9 cellular contexts compared by ENCODE assay signal in the genomic region with DNA sequence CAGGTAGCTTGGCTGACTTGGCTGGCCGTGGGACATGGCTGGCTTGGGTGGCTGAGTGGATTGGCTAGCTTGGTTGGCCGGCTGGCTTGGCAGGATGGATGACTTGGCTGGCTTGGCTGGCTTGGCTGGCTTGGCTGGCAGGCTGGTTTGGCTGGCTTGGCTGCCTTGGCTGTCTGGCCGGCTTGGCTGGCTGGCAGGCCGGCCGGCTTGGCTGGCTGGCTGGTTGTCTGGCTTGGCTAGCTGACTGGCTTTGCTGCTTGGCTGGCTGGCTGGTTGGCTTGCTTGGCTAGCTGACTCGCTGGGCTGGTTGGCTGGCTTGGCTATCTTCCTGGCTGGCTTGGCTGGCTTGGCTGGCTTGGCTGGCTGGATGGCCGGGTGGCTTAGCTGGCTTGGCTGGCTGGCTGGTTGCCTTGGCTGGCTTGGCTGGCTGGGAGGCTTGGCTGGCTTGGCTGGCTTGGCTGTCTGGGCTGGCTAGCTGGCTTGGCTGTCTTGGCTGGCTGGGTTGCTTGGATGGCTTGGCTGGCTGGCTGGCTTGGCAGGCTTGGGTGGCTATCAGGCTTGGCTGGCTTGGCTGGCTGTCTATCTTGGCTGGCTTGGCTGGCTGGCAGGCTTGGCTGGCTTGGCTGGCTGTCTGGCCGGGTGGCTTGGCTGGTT.
DNase-seq lines count a peak whose midpoint lies in the region; ATAC-seq and TF ChIP-seq lines count a peak whose summit lies in the region.
"Had no signal": no experiment of that assay in that cellular context is flagged by ENCODE, and none has a peak within 500 bp of the region (broad histone marks: within the 10 kb centered on the region; RNA-seq: fewer than 3 reads in every experiment).

No MANE protein-coding gene starts in this region.

- no peak overlapping the region for H3K27ac Mint-ChIP-seq in activated naive CD4-positive, alpha-beta T cell treated with anti-CD3 and anti-CD28 coated beads, Interleukin-2, amount 10 ng/mL, durations not matched to agents 7 days and 5 days

- H3K9me3 Mint-ChIP-seq in activated naive CD4-positive, alpha-beta T cell treated with anti-CD3 and anti-CD28 coated beads, Interleukin-2, amount 10 ng/mL, durations not matched to agents 7 days and 5 days, result peaks cover 6% of the 10 kb centered on the region

- ATAC-seq in left colon (no peak), GM21390 (IDR thresholded peaks at IDR 0.05; ENCODE audit: unreplicated experiment) (no peak)

- H3F3A ChIP-seq in PC-9 (ENCODE audit: insufficient read depth, low read depth), result no peaks in the 10 kb centered on the region

- no peak overlapping the region for H3K4me2 ChIP-seq in PC-9

- H3K4me1 ChIP-seq in PC-9 (replicated peaks; ENCODE audit: insufficient read depth), result no peaks in the 10 kb centered on the region

- no peaks in the 10 kb centered on the region for H3K4me1 Mint-ChIP-seq in activated naive CD4-positive, alpha-beta T cell treated with anti-CD3 and anti-CD28 coated beads, Interleukin-2, amount 10 ng/mL, durations not matched to agents 7 days and 5 days

- H3K9me2 ChIP-seq in PC-9 (ENCODE audit: insufficient read depth), result no peaks in the 10 kb centered on the region

- no peaks in the 10 kb centered on the region for H3K9me3 ChIP-seq in PC-9 (ENCODE audit: insufficient read depth, low read depth)

- no peaks in the 10 kb centered on the region for H4K20me1 ChIP-seq in PC-9 (ENCODE audit: insufficient read depth)

- H3K36me3 Mint-ChIP-seq in activated naive CD4-positive, alpha-beta T cell treated with anti-CD3 and anti-CD28 coated beads, Interleukin-2, amount 10 ng/mL, durations not matched to agents 7 days and 5 days, result peaks cover 1% of the 10 kb centered on the region

- POLR2A ChIA-PET in PC-9 (lab: Charles Lee; ENCODE audit: unreplicated experiment), result no interaction called here

- TF ChIP-seq CTCF in PC-9 (conservative IDR thresholded peaks at IDR 0.05), result no peak

- H3K27me3 Mint-ChIP-seq in activated naive CD4-positive, alpha-beta T cell treated with anti-CD3 and anti-CD28 coated beads, Interleukin-2, amount 10 ng/mL, durations not matched to agents 7 days and 5 days, result no peaks in the 10 kb centered on the region

- no peak overlapping the region for H3K4me3 ChIP-seq in PC-9

- no peak overlapping the region for H3K4me3 Mint-ChIP-seq in activated naive CD4-positive, alpha-beta T cell treated with anti-CD3 and anti-CD28 coated beads, Interleukin-2, amount 10 ng/mL, durations not matched to agents 7 days and 5 days

- H2AFZ ChIP-seq in PC-9, result no peak overlapping the region

- no peaks in the 10 kb centered on the region for H3K36me3 ChIP-seq in PC-9 (ENCODE audit: low read depth)

- H3K27ac ChIP-seq in PC-9, result no peak overlapping the region
- H3K27ac ChIP-seq: epithelial cell of prostate had no signal

- CTCF ChIA-PET in PC-9 (lab: Charles Lee), result no interaction called here
- CTCF ChIA-PET in activated naive CD4-positive, alpha-beta T cell treated with anti-CD3 and anti-CD28 coated beads, Interleukin-2, amount 10 ng/mL, durations not matched to agents 7 days and 5 days (lab: Charles Lee), result no interaction called here

- BruUV-seq in PC-9 (replicated peaks; lab: Mats Ljungman, UMichigan), result no TSS peak

- intact Hi-C loops in PC-9 (cut with micrococcal nuclease; ENCODE audit: unreplicated experiment), result no loop called here
- intact Hi-C loops in left colon (cut with DNase I, micrococcal nuclease), result no loop called here

- no peaks in the 10 kb centered on the region for H3K79me2 ChIP-seq in PC-9 (ENCODE audit: low read depth)

- H3K27me3 ChIP-seq in PC-9 (ENCODE audit: insufficient read depth, low read depth), result no peaks in the 10 kb centered on the region

- DNase-seq in PC-9, result peak; percentile 13 to 35
- peak; percentile 23 for DNase-seq in activated naive CD4-positive, alpha-beta T cell treated with anti-CD3 and anti-CD28 coated beads, Interleukin-2, amount 10 ng/mL, durations not matched to agents 7 days and 5 days
- peak; percentile 5 to 29 for DNase-seq in left colon
- peak; percentile 0 for DNase-seq in superior temporal gyrus (ENCODE audit: extremely low spot score)
- no peak for DNase-seq in medulla oblongata (ENCODE audit: extremely low spot score)
- DNase-seq in MV-4-11 (lab: John Stamatoyannopoulos, UW), result no peak
- DNase-seq in NCI-H748 (lab: John Stamatoyannopoulos, UW; ENCODE audit: unreplicated experiment), result no peak

Comparison
In these comparisons a context has a peak if more than half of its experiments do, and no peak if none do; other contexts are left out.
1. DNase-seq: peak in PC-9 (2 of 2), activated naive CD4-positive, alpha-beta T cell treated with anti-CD3 and anti-CD28 coated beads, Interleukin-2, amount 10 ng/mL, durations not matched to agents 7 days and 5 days (single experiment), left colon (2 of 2) and superior temporal gyrus (single experiment); none in medulla oblongata (single experiment), MV-4-11 (single experiment) and NCI-H748 (single experiment).